Comparison of ENCODE assay signal across 10 cellular contexts in the genomic region with DNA sequence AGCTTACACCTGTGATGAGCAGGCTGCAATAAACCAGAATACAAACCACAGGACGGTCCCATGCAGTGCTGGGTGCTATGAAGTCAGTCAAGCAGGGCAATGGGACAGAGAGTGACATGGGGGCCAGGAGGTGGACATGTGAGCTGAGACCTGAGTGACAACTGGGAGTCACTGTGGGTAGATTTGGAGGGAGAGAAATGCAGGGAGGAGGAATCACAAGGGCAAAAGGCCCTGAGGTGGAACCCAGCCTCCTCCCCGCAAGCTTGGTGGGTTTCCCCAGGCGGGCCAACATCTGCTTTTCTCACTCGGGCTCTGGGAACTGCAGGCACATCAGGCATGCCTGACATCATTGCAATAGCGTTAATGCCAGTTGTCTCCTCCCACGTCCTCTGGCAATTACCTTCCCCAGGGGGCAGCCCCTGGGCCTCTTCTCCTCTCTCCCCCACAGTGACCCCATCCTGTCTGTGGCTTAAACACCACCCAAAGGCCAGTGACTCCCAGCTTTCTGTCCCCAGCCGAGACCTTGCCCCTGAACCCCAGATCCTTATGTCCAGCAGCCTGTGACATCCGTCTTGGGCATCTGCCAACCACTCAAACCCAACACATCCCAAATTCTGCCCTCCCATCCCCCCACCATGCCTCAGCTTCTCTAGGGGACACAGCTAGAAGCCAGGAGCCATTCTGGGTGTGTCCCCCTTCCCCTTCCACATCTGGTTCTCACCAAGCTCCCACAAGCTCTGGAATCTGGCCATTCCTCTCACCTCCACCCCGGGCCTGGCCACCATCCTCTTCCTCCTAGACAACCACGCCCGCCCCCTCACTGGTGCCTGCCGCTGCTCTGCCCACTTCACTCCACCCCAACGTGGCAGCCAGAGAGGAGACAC. TPM values are rescaled to one million over a fixed set of nuclear protein-coding genes. Genes with fewer than 3 reads are reported as not detected.
DNase-seq lines count a peak whose midpoint lies in the region; ATAC-seq and TF ChIP-seq lines count a peak whose summit lies in the region.
"Had no signal": no experiment of that assay in that cellular context is flagged by ENCODE, and none has a peak within 500 bp of the region (broad histone marks: within the 10 kb centered on the region; RNA-seq: fewer than 3 reads in every experiment).

No MANE protein-coding gene starts in this region.

- ATAC-seq in GM19463 (IDR thresholded peaks at IDR 0.05; ENCODE audit: unreplicated experiment) = peak; percentile 77
- peak; percentile 59 for ATAC-seq in HG03342 (IDR thresholded peaks at IDR 0.05; ENCODE audit: unreplicated experiment)
- peak; percentile 9 for ATAC-seq in esophagus mucosa
- no peak for ATAC-seq in WTC11

- POLR2A ChIA-PET in WTC11 (lab: Charles Lee) = interaction anchor here (0.6 to 0.8 kb wide), 2 partner anchors 12 to 691 kb away, joined by 3 read pairs; no protein-coding TSS in a partner anchor

- TF ChIP-seq CTCF in GM10266 (IDR thresholded peaks at IDR 0.05; ENCODE audit: control insufficient read depth, insufficient read depth, low read depth, missing control alignments) (no peak), WTC11 (IDR thresholded peaks at IDR 0.05) (no peak), osteocyte (IDR thresholded peaks at IDR 0.05) (no peak)

- H3K27me3 Mint-ChIP-seq in WTC11 (ENCODE audit: low read depth) = peaks cover 1% of the 10 kb centered on the region; the same call in 1 of the 2 replicates
- H3K27me3 Mint-ChIP-seq in osteocyte (ENCODE audit: unreplicated experiment) = peaks cover 48% of the 10 kb centered on the region

- DNase-seq in GM10266 (ENCODE audit: extremely low spot score) = peak; percentile 72
- DNase-seq in WTC11 (ENCODE audit: low spot score) = no peak
- no peak for DNase-seq in GDM1 (lab: John Stamatoyannopoulos, UW)
- DNase-seq in central memory CD4-positive, alpha-beta T cell = no peak
- DNase-seq in osteocyte (ENCODE audit: extremely low spot score, unreplicated experiment) = no peak
- DNase-seq: endodermal cell had no signal

- H3K27ac Mint-ChIP-seq in WTC11 = no peak overlapping the region
- H3K27ac Mint-ChIP-seq in osteocyte (ENCODE audit: unreplicated experiment) = no peak overlapping the region
- H3K27ac Mint-ChIP-seq: activated naive CD8-positive, alpha-beta T cell; endodermal cell had no signal

- H3K9me3 Mint-ChIP-seq in WTC11 = no peaks in the 10 kb centered on the region
- H3K9me3 Mint-ChIP-seq in osteocyte (ENCODE audit: unreplicated experiment) = no peaks in the 10 kb centered on the region
- H3K9me3 Mint-ChIP-seq: endodermal cell had no signal

- H3K4me3 Mint-ChIP-seq in WTC11 (no peak overlapping the region), osteocyte (ENCODE audit: unreplicated experiment) (no peak overlapping the region)
- H3K4me3 Mint-ChIP-seq: activated naive CD8-positive, alpha-beta T cell; endodermal cell had no signal

- CTCF ChIA-PET in WTC11 (lab: Charles Lee) = interaction anchor here (1.2 to 2.7 kb wide), 4 partner anchors 12 to 94 kb away, joined by 3 to 19 read pairs (median 9); a partner anchor contains a TSS

- H3K36me3 Mint-ChIP-seq in WTC11 (no peaks in the 10 kb centered on the region), osteocyte (ENCODE audit: unreplicated experiment) (no peaks in the 10 kb centered on the region)
- H3K36me3 Mint-ChIP-seq: activated naive CD8-positive, alpha-beta T cell had no signal

- H3K4me1 Mint-ChIP-seq in WTC11 (peaks cover 19% of the 10 kb centered on the region), osteocyte (ENCODE audit: unreplicated experiment) (no peaks in the 10 kb centered on the region)

TF ChIP-seq in WTC11, 78 proteins besides CTCF, POLR2A, EP300 and RAD21:
- TF ChIP-seq KAT7 (CRISPR knock-in tag; IDR thresholded peaks at IDR 0.05; ENCODE audit: borderline replicate concordance) = no peak
- no peak for TF ChIP-seq SP1 (CRISPR knock-in tag; conservative IDR thresholded peaks at IDR 0.05)
- TF ChIP-seq NR1H2 (CRISPR knock-in tag; IDR thresholded peaks at IDR 0.05) = no peak
- TF ChIP-seq, protein P1, sequence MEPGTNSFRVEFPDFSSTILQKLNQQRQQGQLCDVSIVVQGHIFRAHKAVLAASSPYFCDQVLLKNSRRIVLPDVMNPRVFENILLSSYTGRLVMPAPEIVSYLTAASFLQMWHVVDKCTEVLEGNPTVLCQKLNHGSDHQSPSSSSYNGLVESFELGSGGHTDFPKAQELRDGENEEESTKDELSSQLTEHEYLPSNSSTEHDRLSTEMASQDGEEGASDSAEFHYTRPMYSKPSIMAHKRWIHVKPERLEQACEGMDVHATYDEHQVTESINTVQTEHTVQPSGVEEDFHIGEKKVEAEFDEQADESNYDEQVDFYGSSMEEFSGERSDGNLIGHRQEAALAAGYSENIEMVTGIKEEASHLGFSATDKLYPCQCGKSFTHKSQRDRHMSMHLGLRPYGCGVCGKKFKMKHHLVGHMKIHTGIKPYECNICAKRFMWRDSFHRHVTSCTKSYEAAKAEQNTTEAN (CRISPR knock-in tag; IDR thresholded peaks at IDR 0.05) = no peak
- TF ChIP-seq ZNF396 (CRISPR knock-in tag; IDR thresholded peaks at IDR 0.05; ENCODE audit: borderline replicate concordance) = no peak
- TF ChIP-seq RORB (CRISPR knock-in tag; IDR thresholded peaks at IDR 0.05) = no peak
- TF ChIP-seq, protein P2, sequence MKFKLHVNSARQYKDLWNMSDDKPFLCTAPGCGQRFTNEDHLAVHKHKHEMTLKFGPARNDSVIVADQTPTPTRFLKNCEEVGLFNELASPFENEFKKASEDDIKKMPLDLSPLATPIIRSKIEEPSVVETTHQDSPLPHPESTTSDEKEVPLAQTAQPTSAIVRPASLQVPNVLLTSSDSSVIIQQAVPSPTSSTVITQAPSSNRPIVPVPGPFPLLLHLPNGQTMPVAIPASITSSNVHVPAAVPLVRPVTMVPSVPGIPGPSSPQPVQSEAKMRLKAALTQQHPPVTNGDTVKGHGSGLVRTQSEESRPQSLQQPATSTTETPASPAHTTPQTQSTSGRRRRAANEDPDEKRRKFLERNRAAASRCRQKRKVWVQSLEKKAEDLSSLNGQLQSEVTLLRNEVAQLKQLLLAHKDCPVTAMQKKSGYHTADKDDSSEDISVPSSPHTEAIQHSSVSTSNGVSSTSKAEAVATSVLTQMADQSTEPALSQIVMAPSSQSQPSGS (CRISPR knock-in tag; IDR thresholded peaks at IDR 0.05; ENCODE audit: borderline replicate concordance, low read depth) = no peak
- TF ChIP-seq, protein P3, sequence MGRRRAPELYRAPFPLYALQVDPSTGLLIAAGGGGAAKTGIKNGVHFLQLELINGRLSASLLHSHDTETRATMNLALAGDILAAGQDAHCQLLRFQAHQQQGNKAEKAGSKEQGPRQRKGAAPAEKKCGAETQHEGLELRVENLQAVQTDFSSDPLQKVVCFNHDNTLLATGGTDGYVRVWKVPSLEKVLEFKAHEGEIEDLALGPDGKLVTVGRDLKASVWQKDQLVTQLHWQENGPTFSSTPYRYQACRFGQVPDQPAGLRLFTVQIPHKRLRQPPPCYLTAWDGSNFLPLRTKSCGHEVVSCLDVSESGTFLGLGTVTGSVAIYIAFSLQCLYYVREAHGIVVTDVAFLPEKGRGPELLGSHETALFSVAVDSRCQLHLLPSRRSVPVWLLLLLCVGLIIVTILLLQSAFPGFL (CRISPR knock-in tag; IDR thresholded peaks at IDR 0.05; ENCODE audit: borderline replicate concordance) = no peak

RNA-seq across cellular contexts. Expression of a gene that starts 28.2 kb away (rescaled TPM):
- total RNA-seq in esophagus mucosa (12.2 TPM), WTC11 (2021) (16.0 to 17.6 TPM (median 17.2 TPM) in 3 replicates), osteocyte (12.2 and 12.5 TPM in 2 replicates)

RNA-seq across cellular contexts. Expression of a gene that starts 44.3 kb away (rescaled TPM):
- not detected for total RNA-seq in esophagus mucosa
- 2.3 to 2.6 TPM (median 2.5 TPM) in 3 replicates for total RNA-seq in WTC11 (2021)
- not detected in 2 replicates for total RNA-seq in osteocyte

RNA-seq across cellular contexts. Expression of a gene that starts 53.2 kb away (rescaled TPM):
- total RNA-seq in esophagus mucosa (0.16 TPM), WTC11 (2021) (0.39 TPM in 1 of 3 replicates, not detected in the others), osteocyte (0.18 and 0.24 TPM in 2 replicates)

RNA-seq across cellular contexts. Expression of a gene that starts 53.3 kb away (rescaled TPM):
- total RNA-seq in esophagus mucosa = 0.64 TPM
- 1.7 to 2.4 TPM (median 2.0 TPM) in 3 replicates for total RNA-seq in WTC11 (2021)
- total RNA-seq in osteocyte = 2.1 and 3.2 TPM in 2 replicates
